10 cellular contexts compared by ENCODE assay signal in genomic region chr21:31136891-31137290, GRCh38.
DNase-seq lines count a peak whose midpoint lies in the region; ATAC-seq and TF ChIP-seq lines count a peak whose summit lies in the region.
"Had no signal": no experiment of that assay in that cellular context is flagged by ENCODE, and none has a peak within 500 bp of the region (broad histone marks: within the 10 kb centered on the region; RNA-seq: fewer than 3 reads in every experiment).

No MANE protein-coding gene starts in this region.

- peak; percentile 25 to 65 for DNase-seq in lung microvascular endothelial cell (ENCODE audit: low read depth in 2 of 2)
- DNase-seq in CD4-positive, alpha-beta T cell = no peak
- DNase-seq in tibial artery = no peak
- DNase-seq in stomach = no peak
- no peak for DNase-seq in AG08396 (ENCODE audit: low spot score)
- DNase-seq: NCI-H524, trophoblast cell had no signal

- peaks cover 85% of the 10 kb centered on the region for H3K36me3 Mint-ChIP-seq in CD4-positive, alpha-beta T cell (ENCODE audit: low read depth)

- H3K4me1 Mint-ChIP-seq in CD4-positive, alpha-beta T cell (ENCODE audit: low read depth) = peaks cover 66% of the 10 kb centered on the region

- H3K4me3 Mint-ChIP-seq in CD4-positive, alpha-beta T cell = no peak overlapping the region

- CTCF ChIA-PET in CD4-positive, alpha-beta T cell (lab: Charles Lee) = no interaction called here

- H3K27me3 ChIP-seq in OCI-LY1 (ENCODE audit: insufficient read depth, low read length) (no peaks in the 10 kb centered on the region), tibial artery (peaks cover 0 to 2% of the 10 kb centered on the region in 2 donors), stomach (no peaks in the 10 kb centered on the region)
- no peaks in the 10 kb centered on the region for H3K27me3 ChIP-seq in CD4-positive, alpha-beta T cell (ENCODE audit: control insufficient read depth, insufficient read depth, low read length)

- 48 to 65% (median 64%) methylated on average over 12 of the region's 12 CpGs for WGBS in stomach, 5 donors

- H4K20me1 ChIP-seq in OCI-LY1 (ENCODE audit: insufficient read depth, low read length) = no peaks in the 10 kb centered on the region

- H3K4me2 ChIP-seq in OCI-LY1 (ENCODE audit: low read length) = peak overlapping the region; percentile 31; the same call in 1 of the 2 replicates

- POLR2A ChIA-PET in CD4-positive, alpha-beta T cell (lab: Charles Lee) = interaction anchor here (6.5 kb wide), 1 partner anchor 20 kb away, joined by 100 read pairs; no protein-coding TSS in a partner anchor

- no peak overlapping the region for H3K9ac ChIP-seq in OCI-LY1 (ENCODE audit: low read length)

- no peaks in the 10 kb centered on the region for H3K9me3 Mint-ChIP-seq in CD4-positive, alpha-beta T cell

- no peaks in the 10 kb centered on the region for H3K9me2 ChIP-seq in OCI-LY1 (ENCODE audit: low read depth, low read length)

- TF ChIP-seq EP300 in stomach (IDR thresholded peaks at IDR 0.05) = no peak

- H2AFZ ChIP-seq in OCI-LY1 (ENCODE audit: low read length) = no peak overlapping the region

- H3F3A ChIP-seq in OCI-LY1 (ENCODE audit: insufficient read depth, low read length) = no peaks in the 10 kb centered on the region

- H3K36me3 ChIP-seq in OCI-LY1 (ENCODE audit: insufficient read depth, low read length) = no peaks in the 10 kb centered on the region
- H3K36me3 ChIP-seq in tibial artery = no peaks in the 10 kb centered on the region
- H3K36me3 ChIP-seq in stomach = no peaks in the 10 kb centered on the region

- no peaks in the 10 kb centered on the region for H3K27me3 Mint-ChIP-seq in CD4-positive, alpha-beta T cell

- H3K9me3 ChIP-seq in OCI-LY1 (ENCODE audit: low read length) (no peaks in the 10 kb centered on the region), tibial artery (no peaks in the 10 kb centered on the region), stomach (no peaks in the 10 kb centered on the region)
- H3K9me3 ChIP-seq in CD4-positive, alpha-beta T cell (ENCODE audit: control insufficient read depth, low read length) = no peaks in the 10 kb centered on the region

- peak; percentile 41; the same call in 1 of the 2 replicates for TF ChIP-seq CTCF in OCI-LY1 (IDR thresholded peaks at IDR 0.05; ENCODE audit: low read length)
- no peak for TF ChIP-seq CTCF in CD4-positive, alpha-beta T cell (IDR thresholded peaks at IDR 0.05)
- no peak for TF ChIP-seq CTCF in tibial artery (IDR thresholded peaks at IDR 0.05)
- TF ChIP-seq CTCF in stomach (IDR thresholded peaks at IDR 0.05) = no peak

- peaks cover 78% of the 10 kb centered on the region for H3K4me1 ChIP-seq in OCI-LY1 (ENCODE audit: insufficient read depth, low read length, severe bottlenecking)
- H3K4me1 ChIP-seq in tibial artery = no peaks in the 10 kb centered on the region
- peaks cover 0 to 5% (median 0%) of the 10 kb centered on the region in 4 donors for H3K4me1 ChIP-seq in stomach

- ATAC-seq in GM18861 (IDR thresholded peaks at IDR 0.05; ENCODE audit: unreplicated experiment) (peak; percentile 65), HG02759 (IDR thresholded peaks at IDR 0.05; ENCODE audit: unreplicated experiment) (peak; percentile 66)
- ATAC-seq in CD4-positive, alpha-beta T cell (ENCODE audit: poor library complexity) = no peak

- intact Hi-C loops in CD4-positive, alpha-beta T cell (cut with DNase I, micrococcal nuclease) = no loop called here
- intact Hi-C loops in tibial artery (cut with DNase I; ENCODE audit: low total_unique reads) (no loop called here), stomach (cut with DNase I; ENCODE audit: low total_unique reads) (no loop called here)

- no peaks in the 10 kb centered on the region for H3K79me2 ChIP-seq in OCI-LY1 (ENCODE audit: insufficient read depth, low read length)

- H3K27ac ChIP-seq in OCI-LY1 (ENCODE audit: low read depth, low read length, poor library complexity, severe bottlenecking) (peak overlapping the region; percentile 99), tibial artery (no peak overlapping the region), stomach (no peak overlapping the region)
- no peak overlapping the region for H3K27ac ChIP-seq in CD4-positive, alpha-beta T cell (ENCODE audit: low read depth, low read length)

- TF ChIP-seq POLR2A in stomach (IDR thresholded peaks at IDR 0.05) = no peak

- H3K27ac Mint-ChIP-seq in CD4-positive, alpha-beta T cell = no peak overlapping the region

- H3K4me3 ChIP-seq in OCI-LY1 (ENCODE audit: low read depth, low read length, poor library complexity, severe bottlenecking) (no peak overlapping the region), tibial artery (no peak overlapping the region), stomach (no peak overlapping the region)

Comparison
In these comparisons a context has a peak if more than half of its experiments do, and no peak if none do; other contexts are left out.
1. DNase-seq: peak in lung microvascular endothelial cell (2 of 2); none in CD4-positive, alpha-beta T cell (0 of 10), tibial artery (0 of 2), stomach (single experiment) and AG08396 (single experiment).